18 cellular contexts compared by ENCODE assay signal in genomic region chr15:41546846-41547786, GRCh38. TPM values are rescaled to one million over a fixed set of nuclear protein-coding genes. Genes with fewer than 3 reads are reported as not detected.
DNase-seq lines count a peak whose midpoint lies in the region; ATAC-seq and TF ChIP-seq lines count a peak whose summit lies in the region.
"Had no signal": no experiment of that assay in that cellular context is flagged by ENCODE, and none has a peak within 500 bp of the region (broad histone marks: within the 10 kb centered on the region; RNA-seq: fewer than 3 reads in every experiment).

No MANE protein-coding gene starts in this region.

- H3K4me1 Mint-ChIP-seq in MCF 10A (ENCODE audit: insufficient read depth, unreplicated experiment) = peaks cover 12% of the 10 kb centered on the region
- H3K4me1 Mint-ChIP-seq in naive thymus-derived CD8-positive, alpha-beta T cell = peaks cover 6 to 21% (median 16%) of the 10 kb centered on the region in 4 donors

- no peaks in the 10 kb centered on the region for H3K4me1 ChIP-seq in breast epithelium
- H3K4me1 ChIP-seq in vagina = peaks cover 14% of the 10 kb centered on the region

- H3K4me3 Mint-ChIP-seq in MCF 10A (ENCODE audit: unreplicated experiment) = no peak overlapping the region
- H3K4me3 Mint-ChIP-seq in naive thymus-derived CD8-positive, alpha-beta T cell = peak overlapping the region in 1 of 10 donors; percentile 38
- H3K4me3 Mint-ChIP-seq: activated CD4-positive, alpha-beta memory T cell treated with anti-CD3 and anti-CD28 coated beads, Interleukin-2, amount 10 ng/mL, durations not matched to agents 7 days and 5 days; memory B cell had no signal

- CTCF ChIA-PET in MCF 10A (lab: Yijun Ruan, JAX) = interaction anchor here (0.7 to 1.0 kb wide), 2 partner anchors 10 to 38 kb away, joined by 3 to 6 read pairs; no protein-coding TSS in a partner anchor
- CTCF ChIA-PET in RWPE1 (lab: Yijun Ruan, JAX) = no interaction called here

- H3K4me3 ChIP-seq in breast epithelium (no peak overlapping the region), vagina (no peak overlapping the region)
- H3K4me3 ChIP-seq: thoracic aorta had no signal

- H3K27ac ChIP-seq in breast epithelium = no peak overlapping the region
- H3K27ac ChIP-seq in RWPE1 = peak overlapping the region; percentile 3; the same call in 1 of the 2 replicates
- no peak overlapping the region for H3K27ac ChIP-seq in vagina
- H3K27ac ChIP-seq: thoracic aorta had no signal

- H3K27me3 ChIP-seq in breast epithelium (no peaks in the 10 kb centered on the region), vagina (no peaks in the 10 kb centered on the region)

- ATAC-seq in esophagus mucosa (peak; percentile 59), GM18873 (IDR thresholded peaks at IDR 0.05; ENCODE audit: low FRiP score, unreplicated experiment) (no peak)
- ATAC-seq in naive thymus-derived CD8-positive, alpha-beta T cell = no peak

- no peak for TF ChIP-seq CTCF in MCF 10A (IDR thresholded peaks at IDR 0.05; ENCODE audit: unreplicated experiment)
- TF ChIP-seq CTCF in breast epithelium (IDR thresholded peaks at IDR 0.05) = no peak
- TF ChIP-seq CTCF in RWPE1 (conservative IDR thresholded peaks at IDR 0.05; ENCODE audit: low read depth) = no peak
- no peak for TF ChIP-seq CTCF in vagina (IDR thresholded peaks at IDR 0.05)

- intact Hi-C loops in MCF 10A (cut with micrococcal nuclease) (no loop called here), breast epithelium (cut with DNase I; ENCODE audit: low total_unique reads) (no loop called here), vagina (cut with DNase I) (no loop called here)

- H3K36me3 ChIP-seq in breast epithelium = no peaks in the 10 kb centered on the region
- H3K36me3 ChIP-seq in vagina = no peaks in the 10 kb centered on the region
- H3K36me3 ChIP-seq: thoracic aorta had no signal

- no TSS peak for BruUV-seq in MCF 10A (replicated peaks; lab: Mats Ljungman, UMichigan)

- H3K27ac Mint-ChIP-seq in MCF 10A (ENCODE audit: low read depth, unreplicated experiment) = no peak overlapping the region
- H3K27ac Mint-ChIP-seq in naive thymus-derived CD8-positive, alpha-beta T cell = no peak overlapping the region
- H3K27ac Mint-ChIP-seq: activated CD4-positive, alpha-beta memory T cell treated with anti-CD3 and anti-CD28 coated beads, Interleukin-2, amount 10 ng/mL, durations not matched to agents 7 days and 5 days; memory B cell had no signal

- no peaks in the 10 kb centered on the region for H3K36me3 Mint-ChIP-seq in MCF 10A (ENCODE audit: insufficient read depth, unreplicated experiment)
- peaks cover 0 to under 1% (median 0%) of the 10 kb centered on the region in 3 donors for H3K36me3 Mint-ChIP-seq in naive thymus-derived CD8-positive, alpha-beta T cell
- H3K36me3 Mint-ChIP-seq: memory B cell had no signal

- peak; percentile 74 for DNase-seq in MCF 10A (ENCODE audit: unreplicated experiment)
- DNase-seq in breast epithelium (ENCODE audit: low spot score in 2 of 2) = no peak
- DNase-seq in RWPE1 (ENCODE audit: low spot score) = no peak
- no peak for DNase-seq in vagina (ENCODE audit: extremely low spot score in 2 of 2)
- no peak for DNase-seq in naive thymus-derived CD8-positive, alpha-beta T cell
- DNase-seq in HuH-7 (ENCODE audit: low spot score) = no peak
- DNase-seq: activated CD4-positive, alpha-beta memory T cell treated with anti-CD3 and anti-CD28 coated beads, Interleukin-2, amount 10 ng/mL, durations not matched to agents 7 days and 5 days; DMS 273 treated with DMSO at 0.1 percent for 48 hours; GOT3; NCI-H1417 treated with DMSO at 0.1 percent for 48 hours; NCI-H446 treated with DMSO at 0.1 percent for 48 hours; OCI-M1; stimulated activated CD4-positive, alpha-beta T cell treated with anti-CD3 and anti-CD28 coated beads, Interleukin-15, amount 100 ng/mL, for 24 hours had no signal

- POLR2A ChIA-PET in MCF 10A (lab: Yijun Ruan, JAX) = no interaction called here
- POLR2A ChIA-PET in RWPE1 (lab: Yijun Ruan, JAX; ENCODE audit: low non-redundant PET) = no interaction called here
- POLR2A ChIA-PET in naive thymus-derived CD8-positive, alpha-beta T cell (lab: Charles Lee) = no interaction called here

- no peaks in the 10 kb centered on the region for H3K9me3 ChIP-seq in breast epithelium
- H3K9me3 ChIP-seq in vagina = no peaks in the 10 kb centered on the region
- H3K9me3 ChIP-seq: thoracic aorta had no signal

- H3K9me3 Mint-ChIP-seq in MCF 10A (ENCODE audit: unreplicated experiment) = no peaks in the 10 kb centered on the region
- H3K9me3 Mint-ChIP-seq in naive thymus-derived CD8-positive, alpha-beta T cell = no peaks in the 10 kb centered on the region
- H3K9me3 Mint-ChIP-seq: activated CD4-positive, alpha-beta memory T cell treated with anti-CD3 and anti-CD28 coated beads, Interleukin-2, amount 10 ng/mL, durations not matched to agents 7 days and 5 days; memory B cell had no signal

- H3K27me3 Mint-ChIP-seq in MCF 10A (ENCODE audit: insufficient read depth, unreplicated experiment) = no peaks in the 10 kb centered on the region
- H3K27me3 Mint-ChIP-seq in naive thymus-derived CD8-positive, alpha-beta T cell = peaks cover 0 to 3% (median 0%) of the 10 kb centered on the region in 5 donors

- TF ChIP-seq POLR2A in breast epithelium (IDR thresholded peaks at IDR 0.05) (no peak), vagina (IDR thresholded peaks at IDR 0.05) (no peak)

RNA-seq across cellular contexts. Expression of gene RPAP1, which starts 3.1 kb away (rescaled TPM):
- 37.5 and 45.1 TPM in 2 replicates for total RNA-seq in MCF 10A (2022)
- total RNA-seq in breast epithelium = 10 to 100 TPM; 22.7 to 28.2 (median 27.1) TPM
- 25.5 TPM for total RNA-seq in esophagus mucosa
- total RNA-seq in vagina = 19.9 TPM
- 10 to 100 TPM; 59.1 to 60.0 TPM for total RNA-seq in naive thymus-derived CD8-positive, alpha-beta T cell
- polyA plus RNA-seq in naive thymus-derived CD8-positive, alpha-beta T cell = 10 to 100 TPM in 2 of 3 donors, 1 to 10 TPM in 1; 8.0 to 19.8 (median 12.2) TPM

RNA-seq across cellular contexts. Expression of gene TYRO3, which starts 11.9 kb away (rescaled TPM):
- total RNA-seq in MCF 10A (2022) (9.7 and 12.3 TPM in 2 replicates), breast epithelium (10 to 100 TPM in 1 of 3 donors, 1 to 10 TPM in 2; 6.9 to 36.8 (median 8.8) TPM), esophagus mucosa (13.4 TPM), vagina (13.3 TPM)
- under 1 TPM in 1 of 2 experiments, not detected in 1; 0.05 TPM for total RNA-seq in naive thymus-derived CD8-positive, alpha-beta T cell
- not detected for polyA plus RNA-seq in naive thymus-derived CD8-positive, alpha-beta T cell

RNA-seq across cellular contexts. Expression of gene LTK, which starts 33.5 kb away (rescaled TPM):
- total RNA-seq in MCF 10A (2022) (0.17 TPM in 1 of 2 replicates, not detected in the other), breast epithelium (under 1 TPM in 2 of 3 donors, not detected in 1; 0.29 to 0.66 TPM), esophagus mucosa (0.12 TPM), vagina (1.5 TPM)
- total RNA-seq in naive thymus-derived CD8-positive, alpha-beta T cell = under 1 TPM; 0.18 to 0.22 TPM
- not detected for polyA plus RNA-seq in naive thymus-derived CD8-positive, alpha-beta T cell
- total RNA-seq: osteoblast had no signal

RNA-seq across cellular contexts. Expression of gene ITPKA, which starts 53.4 kb away (rescaled TPM):
- total RNA-seq in MCF 10A (2022) = 13.5 and 23.4 TPM in 2 replicates
- total RNA-seq in breast epithelium = under 1 TPM in 1 of 3 donors, not detected in 2; 0.15 TPM
- 0.16 TPM for total RNA-seq in esophagus mucosa
- not detected for total RNA-seq in vagina
- not detected for total RNA-seq in naive thymus-derived CD8-positive, alpha-beta T cell
- not detected for polyA plus RNA-seq in naive thymus-derived CD8-positive, alpha-beta T cell
